Comparison of ENCODE assay signal across 10 cellular contexts in genomic region chr12:51263341-51263740, GRCh38. TPM values are rescaled to one million over a fixed set of nuclear protein-coding genes. Genes with fewer than 3 reads are reported as not detected.
DNase-seq lines count a peak whose midpoint lies in the region; ATAC-seq and TF ChIP-seq lines count a peak whose summit lies in the region.
"Had no signal": no experiment of that assay in that cellular context is flagged by ENCODE, and none has a peak within 500 bp of the region (broad histone marks: within the 10 kb centered on the region; RNA-seq: fewer than 3 reads in every experiment).

No MANE protein-coding gene starts in this region.

- POLR2A ChIA-PET in HCT116 (lab: Charles Lee): interaction anchor here (1.0 kb wide), 1 partner anchor 25 kb away, joined by 3 read pairs; the partner anchor contains the start of gene DAZAP2

- RAD21 ChIA-PET in HCT116 (lab: Charles Lee; ENCODE audit: low non-redundant PET in 1 of 2, low total read pairs in 2 of 2, uncharacterized antibody in 2 of 2, unreplicated experiment in 2 of 2): interaction anchor here (1.8 to 2.2 kb wide), 2 partner anchors 78 kb away, joined by 10 to 15 read pairs; no protein-coding TSS in a partner anchor

- no TSS peak for BruUV-seq in HCT116 (replicated peaks; lab: Mats Ljungman, UMichigan)

- H3K9ac ChIP-seq in HCT116 (ENCODE audit: low read length) (peak overlapping the region; percentile 12; the same call in 1 of the 2 replicates), parathyroid adenoma (no peak overlapping the region)

- peaks cover 0 to 6% of the 10 kb centered on the region in 2 experiments; a peak in 1 of 4 replicates for H3K36me3 ChIP-seq in HCT116 (ENCODE audit: control insufficient read depth in 1 of 2, insufficient read depth in 2 of 2, low read length in 2 of 2)
- peaks cover 26% of the 10 kb centered on the region for H3K36me3 ChIP-seq in SJSA1
- no peaks in the 10 kb centered on the region for H3K36me3 ChIP-seq in parathyroid adenoma (ENCODE audit: control insufficient read depth, insufficient read depth, low read length)

- no peak for TF ChIP-seq POLR2A in HCT116 (IDR thresholded peaks at IDR 0.05; ENCODE audit: borderline replicate concordance, extremely low read depth, insufficient read depth, insufficient read length)

- no peaks in the 10 kb centered on the region for H4K20me1 ChIP-seq in HCT116 (ENCODE audit: insufficient read depth)

- H3K27me3 ChIP-seq in HCT116 (ENCODE audit: insufficient read depth, low read length) (no peaks in the 10 kb centered on the region), SJSA1 (replicated peaks) (no peaks in the 10 kb centered on the region), parathyroid adenoma (ENCODE audit: control insufficient read depth, insufficient read depth, low read length) (no peaks in the 10 kb centered on the region)

- TF ChIP-seq RAD21 in HCT116 (IDR thresholded peaks at IDR 0.05; ENCODE audit: low read depth): no peak

- no peak for TF ChIP-seq CTCF in HCT116 (IDR thresholded peaks at IDR 0.05 in 2 of 3, conservative IDR thresholded peaks at IDR 0.05 in 1 of 3; ENCODE audit: borderline replicate concordance in 1 of 3, insufficient read depth in 1 of 3, low read depth in 2 of 3, low read length in 2 of 3)
- no peak for TF ChIP-seq CTCF in parathyroid adenoma (IDR thresholded peaks at IDR 0.05)

- peak overlapping the region; percentile 49; the same call in 1 of the 2 replicates for H3K27ac ChIP-seq in HCT116 (ENCODE audit: low read depth, low read length)
- peak overlapping the region; percentile 17; the same call in 1 of the 2 replicates for H3K27ac ChIP-seq in SJSA1
- H3K27ac ChIP-seq in parathyroid adenoma: peak overlapping the region; percentile 42

- H2AFZ ChIP-seq in HCT116 (ENCODE audit: low read depth, low read length, poor library complexity, severe bottlenecking) (no peak overlapping the region), parathyroid adenoma (peak overlapping the region; percentile 72)

- H3K79me2 ChIP-seq in HCT116 (ENCODE audit: insufficient read depth, low read length) (peaks cover 69% of the 10 kb centered on the region), parathyroid adenoma (no peaks in the 10 kb centered on the region)

- H3K9me2 ChIP-seq in HCT116 (ENCODE audit: insufficient read depth): no peaks in the 10 kb centered on the region

- peak overlapping the region in 1 of 2 experiments; percentile 3; a peak in 1 of 4 replicates for H3K4me3 ChIP-seq in HCT116 (replicated peaks in 1 of 2; ENCODE audit: low read depth in 1 of 2, low read length in 2 of 2)
- no peak overlapping the region for H3K4me3 ChIP-seq in SJSA1
- no peak overlapping the region for H3K4me3 ChIP-seq in parathyroid adenoma (ENCODE audit: low read depth, low read length)

- H3K9me3 ChIP-seq in HCT116 (ENCODE audit: control insufficient read depth in 1 of 2, insufficient read depth in 1 of 2, low read depth in 1 of 2, low read length in 2 of 2) (no peaks in the 10 kb centered on the region), SJSA1 (replicated peaks) (no peaks in the 10 kb centered on the region), parathyroid adenoma (ENCODE audit: control insufficient read depth, low read length) (no peaks in the 10 kb centered on the region)

- intact Hi-C loops in HCT116 (cut with micrococcal nuclease): loop anchor here (10.0 kb wide), 1 partner anchor 499 kb away; the partner anchor contains the start of gene ATF1

- CTCF ChIA-PET in HCT116 (lab: Charles Lee): interaction anchor here (0.9 to 3.6 kb wide), 3 partner anchors 10 to 78 kb away, joined by 3 to 23 read pairs (median 23); no protein-coding TSS in a partner anchor

- H3K4me2 ChIP-seq in HCT116 (ENCODE audit: low read length): peak overlapping the region; percentile 50
- no peak overlapping the region for H3K4me2 ChIP-seq in parathyroid adenoma (ENCODE audit: low read length)

- no peak for DNase-seq in HCT116 (ENCODE audit: low read depth, low spot score)
- DNase-seq in SJSA1 (ENCODE audit: low read depth in 1 of 2, low spot score in 2 of 2): no peak
- DNase-seq in NCI-H345 (lab: John Stamatoyannopoulos, UW): no peak
- DNase-seq: DMS153, DMS79 treated with DMSO at 0.1 percent for 48 hours had no signal

- peaks cover 17 to 28% of the 10 kb centered on the region in 2 experiments for H3K4me1 ChIP-seq in HCT116 (ENCODE audit: control insufficient read depth in 1 of 2, insufficient read depth in 2 of 2, low read length in 2 of 2)
- peaks cover 11% of the 10 kb centered on the region for H3K4me1 ChIP-seq in SJSA1 (replicated peaks)
- H3K4me1 ChIP-seq in parathyroid adenoma: no peaks in the 10 kb centered on the region

- ATAC-seq in HCT116 (no peak), GM18867 (IDR thresholded peaks at IDR 0.05; ENCODE audit: unreplicated experiment) (no peak), HG02973 (IDR thresholded peaks at IDR 0.05; ENCODE audit: unreplicated experiment) (no peak), GM19395 (IDR thresholded peaks at IDR 0.05; ENCODE audit: unreplicated experiment) (no peak)
- ATAC-seq: CD8-positive, alpha-beta T cell had no signal

TF ChIP-seq in HCT116, 20 proteins besides CTCF, POLR2A, EP300 and RAD21:
- TF ChIP-seq SP1 (IDR thresholded peaks at IDR 0.05; ENCODE audit: low read depth) (no peak), MAX (IDR thresholded peaks at IDR 0.05) (no peak), ZNF274 (IDR thresholded peaks at IDR 0.05; ENCODE audit: low read depth, low read length) (no peak), REST (IDR thresholded peaks at IDR 0.05; ENCODE audit: low read depth) (no peak), FOSL1 (IDR thresholded peaks at IDR 0.05; ENCODE audit: low read depth) (no peak)

RNA-seq across cellular contexts. Expression of gene SMAGP, which starts 6.9 kb away (rescaled TPM):
- total RNA-seq in HCT116 (2021; ENCODE audit: unreplicated experiment): 39.9 TPM
- 59.9 and 72.7 TPM in 2 replicates for polyA plus RNA-seq in HCT116 (2012)
- 22.8 and 32.5 TPM in 2 replicates for total RNA-seq in SJSA1 (2014; rRNA removed; shearing (Covaris generic))

RNA-seq across cellular contexts. Expression of gene DAZAP2, which starts 24.7 kb away (rescaled TPM):
- 157 TPM for total RNA-seq in HCT116 (2021; ENCODE audit: unreplicated experiment)
- 300 and 308 TPM in 2 replicates for polyA plus RNA-seq in HCT116 (2012)
- total RNA-seq in SJSA1 (2014; rRNA removed; shearing (Covaris generic)): 79.9 and 153 TPM in 2 replicates

RNA-seq across cellular contexts. Expression of gene POU6F1, which starts 45.5 kb away (rescaled TPM):
- 6.4 TPM for total RNA-seq in HCT116 (2021; ENCODE audit: unreplicated experiment)
- polyA plus RNA-seq in HCT116 (2012): 4.8 TPM in 2 replicates
- 1.2 and 5.8 TPM in 2 replicates for total RNA-seq in SJSA1 (2014; rRNA removed; shearing (Covaris generic))
